ENCODE assay signal across 21 cellular contexts in genomic region chr12:586318-587071, GRCh38.
"Had no signal": no experiment of that assay in that cellular context is flagged by ENCODE, and none has a peak within 500 bp of the region (broad histone marks: within the 10 kb centered on the region; RNA-seq: fewer than 3 reads in every experiment).

No MANE protein-coding gene starts in this region.

- H3K4me3 Mint-ChIP-seq: activated CD4-positive, alpha-beta memory T cell treated with anti-CD3 and anti-CD28 coated beads, Interleukin-2, amount 10 ng/mL, durations not matched to agents 7 days and 5 days; activated CD4-positive, alpha-beta T cell treated with anti-CD3 and anti-CD28 coated beads, Interleukin-2, amount 10 ng/mL, durations not matched to agents 24 days and 14 days; activated CD8-positive, alpha-beta memory T cell treated with anti-CD3 and anti-CD28 coated beads, Interleukin-2, amount 10 ng/mL, durations not matched to agents 7 days and 5 days; activated naive CD4-positive, alpha-beta T cell treated with anti-CD3 and anti-CD28 coated beads, Interleukin-2, amount 50 U/mL, for 24 hours; activated T-helper 1 cell treated with anti-CD3 and anti-CD28 coated beads, Interleukin-12 subunit alpha, Interleukin-12 subunit beta, Interleukin-2, Interleukin-4 antibody, amounts not matched to agents 30 ng/mL and 10 ng/mL and 1 ng/mL, durations not matched to agents 14 hours and 24 hours and 36 hours; brain; dendritic cell treated with granulocyte-macrophage colony-stimulating factor and Interleukin-4, amounts not matched to agents 40 ng/mL and 50 ng/mL, for 4 days; naive thymus-derived CD4-positive, alpha-beta T cell; neural crest cell; stimulated activated naive CD8-positive, alpha-beta T cell treated with anti-CD3 and anti-CD28 coated beads, Interleukin-15, Interleukin-2, amounts not matched to agents 100 ng/mL and 50 ng/mL, for 24 hours had no signal

- H3K9me3 Mint-ChIP-seq: activated CD4-positive, alpha-beta memory T cell treated with anti-CD3 and anti-CD28 coated beads, Interleukin-2, amount 10 ng/mL, durations not matched to agents 7 days and 5 days; activated naive CD4-positive, alpha-beta T cell treated with anti-CD3 and anti-CD28 coated beads, Interleukin-2, amount 50 U/mL, for 24 hours; dendritic cell treated with granulocyte-macrophage colony-stimulating factor and Interleukin-4, amounts not matched to agents 40 ng/mL and 50 ng/mL, for 4 days; stimulated activated naive CD8-positive, alpha-beta T cell treated with anti-CD3 and anti-CD28 coated beads, Interleukin-15, Interleukin-2, amounts not matched to agents 100 ng/mL and 50 ng/mL, for 24 hours had no signal

- H3K4me3 ChIP-seq: lower lobe of right lung, thyroid gland had no signal

- H3K4me1 ChIP-seq: lower lobe of right lung, thyroid gland had no signal

- H3K27me3 ChIP-seq: thyroid gland had no signal

- H3K27me3 Mint-ChIP-seq: activated CD4-positive, alpha-beta memory T cell treated with anti-CD3 and anti-CD28 coated beads, Interleukin-2, amount 10 ng/mL, durations not matched to agents 7 days and 5 days; activated CD4-positive, alpha-beta T cell treated with anti-CD3 and anti-CD28 coated beads, Interleukin-2, amount 10 ng/mL, durations not matched to agents 24 days and 14 days; activated CD8-positive, alpha-beta memory T cell treated with anti-CD3 and anti-CD28 coated beads, Interleukin-2, amount 10 ng/mL, durations not matched to agents 7 days and 5 days; activated naive CD4-positive, alpha-beta T cell treated with anti-CD3 and anti-CD28 coated beads, Interleukin-2, amount 50 U/mL, for 24 hours; naive thymus-derived CD4-positive, alpha-beta T cell; stimulated activated naive CD8-positive, alpha-beta T cell treated with anti-CD3 and anti-CD28 coated beads, Interleukin-15, Interleukin-2, amounts not matched to agents 100 ng/mL and 50 ng/mL, for 24 hours had no signal

- H3K36me3 Mint-ChIP-seq: activated CD8-positive, alpha-beta memory T cell treated with anti-CD3 and anti-CD28 coated beads, Interleukin-2, amount 10 ng/mL, durations not matched to agents 7 days and 5 days; activated naive CD4-positive, alpha-beta T cell treated with anti-CD3 and anti-CD28 coated beads, Interleukin-2, amount 50 U/mL, for 24 hours; brain had no signal

- DNase-seq: activated CD4-positive, alpha-beta memory T cell treated with anti-CD3 and anti-CD28 coated beads, Interleukin-2, amount 10 ng/mL, durations not matched to agents 7 days and 5 days; activated CD4-positive, alpha-beta T cell treated with anti-CD3 and anti-CD28 coated beads, Interleukin-2, amount 10 ng/mL, durations not matched to agents 24 days and 14 days; activated CD8-positive, alpha-beta memory T cell treated with anti-CD3 and anti-CD28 coated beads, Interleukin-2, amount 10 ng/mL, durations not matched to agents 7 days and 5 days; activated gamma-delta T cell; effector CD8-positive, alpha-beta T cell; foreskin melanocyte; hippocampal formation; lower lobe of right lung; mesendoderm; naive thymus-derived CD4-positive, alpha-beta T cell; stimulated activated CD4-positive, alpha-beta T cell treated with anti-CD3 and anti-CD28 coated beads, Interleukin-4, amount 100 ng/mL, for 1 hour; substantia nigra; thyroid gland had no signal

- H3K27ac ChIP-seq: lower lobe of right lung, thyroid gland, VCaP had no signal

- H3K36me3 ChIP-seq: lower lobe of right lung, thyroid gland had no signal

- ATAC-seq: activated CD4-positive, CD25-positive, alpha-beta regulatory T cell treated with anti-CD3 and anti-CD28 coated beads, Interleukin-2, amount 50 U/mL, for 24 hours; activated CD8-positive, alpha-beta memory T cell treated with anti-CD3 and anti-CD28 coated beads, Interleukin-2, amount 10 ng/mL, durations not matched to agents 7 days and 5 days; naive thymus-derived CD4-positive, alpha-beta T cell had no signal

- H3K9me3 ChIP-seq: lower lobe of right lung, thyroid gland had no signal

- H3K4me1 Mint-ChIP-seq: activated CD4-positive, alpha-beta memory T cell treated with anti-CD3 and anti-CD28 coated beads, Interleukin-2, amount 10 ng/mL, durations not matched to agents 7 days and 5 days; activated CD8-positive, alpha-beta memory T cell treated with anti-CD3 and anti-CD28 coated beads, Interleukin-2, amount 10 ng/mL, durations not matched to agents 7 days and 5 days; activated naive CD4-positive, alpha-beta T cell treated with anti-CD3 and anti-CD28 coated beads, Interleukin-2, amount 50 U/mL, for 24 hours had no signal

- H3K27ac Mint-ChIP-seq: activated CD4-positive, alpha-beta memory T cell treated with anti-CD3 and anti-CD28 coated beads, Interleukin-2, amount 10 ng/mL, durations not matched to agents 7 days and 5 days; activated CD4-positive, alpha-beta T cell treated with anti-CD3 and anti-CD28 coated beads, Interleukin-2, amount 10 ng/mL, durations not matched to agents 24 days and 14 days; activated CD8-positive, alpha-beta memory T cell treated with anti-CD3 and anti-CD28 coated beads, Interleukin-2, amount 10 ng/mL, durations not matched to agents 7 days and 5 days; activated naive CD4-positive, alpha-beta T cell treated with anti-CD3 and anti-CD28 coated beads, Interleukin-2, amount 50 U/mL, for 24 hours; activated T-helper 1 cell treated with anti-CD3 and anti-CD28 coated beads, Interleukin-12 subunit alpha, Interleukin-12 subunit beta, Interleukin-2, Interleukin-4 antibody, amounts not matched to agents 30 ng/mL and 10 ng/mL and 1 ng/mL, durations not matched to agents 14 hours and 24 hours and 36 hours; brain; dendritic cell treated with granulocyte-macrophage colony-stimulating factor and Interleukin-4, amounts not matched to agents 40 ng/mL and 50 ng/mL, for 4 days; stimulated activated naive CD8-positive, alpha-beta T cell treated with anti-CD3 and anti-CD28 coated beads, Interleukin-15, Interleukin-2, amounts not matched to agents 100 ng/mL and 50 ng/mL, for 24 hours had no signal
